In the genomic region with DNA sequence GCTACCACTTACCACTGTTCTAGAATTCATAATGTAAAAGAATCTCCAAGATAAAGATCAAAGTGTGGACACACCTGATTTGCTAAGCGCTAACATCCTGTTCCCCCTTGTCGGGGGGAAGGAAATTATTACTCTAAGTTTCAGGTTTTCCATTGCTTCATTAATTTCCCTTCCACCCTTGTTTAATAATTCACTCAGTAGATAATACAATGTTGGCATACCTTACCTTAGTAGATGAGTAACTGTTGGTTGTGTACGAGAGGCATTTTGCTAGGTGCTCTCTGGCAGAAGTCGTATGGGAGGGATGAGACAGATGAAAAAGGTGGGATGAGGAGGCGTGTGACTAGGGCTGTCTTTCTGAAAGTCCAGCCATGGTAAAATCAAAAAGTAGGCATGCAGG, we compare ENCODE assay signal across 28 cellular contexts.
"Had no signal": no experiment of that assay in that cellular context is flagged by ENCODE, and none has a peak within 500 bp of the region (broad histone marks: within the 10 kb centered on the region; RNA-seq: fewer than 3 reads in every experiment).

No MANE protein-coding gene starts in this region.

- H3K27ac ChIP-seq: breast epithelium, ovary, psoas muscle, right atrium auricular region, spleen, testis, transverse colon had no signal

- FAIRE-seq: endothelial cell of umbilical vein had no signal

- H3K4me1 ChIP-seq: breast epithelium, psoas muscle, right atrium auricular region, spleen, testis, transverse colon had no signal

- ATAC-seq: activated naive CD8-positive, alpha-beta T cell treated with anti-CD3 and anti-CD28 coated beads, Interleukin-2, amount 50 U/mL, for 24 hours; activated T-cell treated with anti-CD3 and anti-CD28 coated beads, Interleukin-2, amount 50 U/mL, for 4 hours; activated T-helper 17 cell treated with anti-CD3 and anti-CD28 coated beads, Interleukin-2, amount 50 U/mL, for 72 hours; esophagus mucosa; left ventricle myocardium superior; psoas muscle; stimulated activated naive CD8-positive, alpha-beta T cell treated with anti-CD3 and anti-CD28 coated beads, Interleukin-15, Interleukin-2, amounts not matched to agents 100 U/mL and 50 U/mL, for 24 hours; T-helper 17 cell had no signal

- H3K36me3 ChIP-seq: breast epithelium, ovary, right atrium auricular region, spleen, transverse colon had no signal

- H3K4me3 ChIP-seq: breast epithelium, ovary, psoas muscle, right atrium auricular region, spleen, testis, transverse colon had no signal

- DNase-seq: activated CD4-positive, alpha-beta memory T cell treated with anti-CD3 and anti-CD28 coated beads, Interleukin-2, amount 10 ng/mL, durations not matched to agents 7 days and 5 days; activated CD4-positive, alpha-beta T cell treated with anti-CD3 and anti-CD28 coated beads for 1 hour; activated CD4-positive, alpha-beta T cell treated with anti-CD3 and anti-CD28 coated beads, Interleukin-2, amount 10 ng/mL, durations not matched to agents 7 days and 5 days; activated CD8-positive, alpha-beta memory T cell treated with anti-CD3 and anti-CD28 coated beads, Interleukin-2, amount 50 U/mL, for 48 hours; activated gamma-delta T cell treated with Interleukin-2 at 50 U/mL for 16 hours; activated naive CD4-positive, alpha-beta T cell treated with anti-CD3 and anti-CD28 coated beads, Interleukin-2, amount 50 U/mL, for 16 hours; activated naive CD8-positive, alpha-beta T cell treated with anti-CD3 and anti-CD28 coated beads, Interleukin-2, amount 50 U/mL, for 24 hours; activated T-cell treated with anti-CD3 and anti-CD28 coated beads, Interleukin-2, amount 50 U/mL, for 4 hours; amygdala; central memory CD4-positive, alpha-beta T cell; foreskin fibroblast; head of caudate nucleus; left ventricle myocardium superior; naive B cell; ovary; psoas muscle; spleen; stimulated activated CD4-positive, alpha-beta T cell treated with anti-CD3 and anti-CD28 coated beads, Interleukin-2, amount 100 ng/mL, for 48 hours; stimulated activated naive CD8-positive, alpha-beta T cell treated with anti-CD3 and anti-CD28 coated beads, Interleukin-15, Interleukin-2, amounts not matched to agents 100 U/mL and 50 U/mL, for 24 hours; SW 1271; T-helper 17 cell; testis; transverse colon had no signal

- H3K27me3 ChIP-seq: breast epithelium, ovary, right atrium auricular region, spleen, testis, transverse colon had no signal

- H3K9me3 ChIP-seq: breast epithelium, ovary, psoas muscle, right atrium auricular region, testis, transverse colon had no signal
